12 cellular contexts compared by ENCODE assay signal in the genomic region with DNA sequence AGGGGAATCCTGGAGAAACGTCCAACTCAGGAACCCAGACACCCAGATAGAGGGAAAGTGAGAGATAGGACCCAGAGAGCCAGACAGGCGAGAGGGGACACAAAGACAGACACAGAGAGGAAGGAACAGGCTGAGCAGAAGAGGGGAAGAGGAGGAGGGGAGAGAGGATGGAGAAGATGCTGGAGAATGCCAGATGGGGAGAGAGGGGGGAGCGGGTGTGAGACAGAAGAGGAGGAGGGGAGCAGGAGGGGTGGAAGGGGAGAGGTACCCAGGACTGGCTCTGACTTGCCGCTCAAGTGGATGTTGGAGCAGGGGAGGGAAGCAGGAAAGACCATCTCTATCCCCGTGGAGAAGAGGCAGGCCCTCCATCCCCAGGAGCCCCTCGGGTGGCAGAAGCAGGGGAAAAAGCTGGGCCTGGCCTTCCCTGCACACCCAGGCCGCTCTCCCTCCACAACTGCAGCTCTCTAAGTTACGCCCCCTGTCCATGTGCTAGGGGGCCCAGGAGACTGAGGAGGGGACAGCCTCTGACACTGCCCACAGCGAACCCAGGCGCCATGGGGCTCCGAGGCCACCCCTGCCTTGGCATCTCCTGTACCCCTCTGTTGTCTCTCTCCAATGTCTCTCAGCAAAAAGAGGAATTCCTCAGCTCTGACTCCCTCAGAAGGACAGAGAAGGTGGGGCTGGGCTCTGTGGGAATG. TPM values are rescaled to one million over a fixed set of nuclear protein-coding genes. Genes with fewer than 3 reads are reported as not detected.
A peak's percentile ranks its signal among the peaks of the same experiment; 100 is the strongest.
DNase-seq lines count a peak whose midpoint lies in the region; ATAC-seq and TF ChIP-seq lines count a peak whose summit lies in the region.
"Had no signal": no experiment of that assay in that cellular context is flagged by ENCODE, and none has a peak within 500 bp of the region (broad histone marks: within the 10 kb centered on the region; RNA-seq: fewer than 3 reads in every experiment).

No MANE protein-coding gene starts in this region.

- H3K4me3 ChIP-seq in CD4-positive, CD25-positive, alpha-beta regulatory T cell (ENCODE audit: low read depth, low read length), result no peak overlapping the region
- H3K4me3 ChIP-seq in osteoblast (ENCODE audit: insufficient read depth, low read length), result no peak overlapping the region
- no peak overlapping the region for H3K4me3 ChIP-seq in thyroid gland (replicated peaks in 1 of 3)

- H3K27ac Mint-ChIP-seq in CD4-positive, CD25-positive, alpha-beta regulatory T cell, result peak overlapping the region in 1 of 3 donors; percentile 84
- peak overlapping the region; percentile 95 to 99 (median 99) for H3K27ac Mint-ChIP-seq in IgD-negative memory B cell

- peaks cover 0 to 2% (median 0%) of the 10 kb centered on the region in 7 donors for H3K9me3 Mint-ChIP-seq in CD4-positive, CD25-positive, alpha-beta regulatory T cell
- no peaks in the 10 kb centered on the region for H3K9me3 Mint-ChIP-seq in IgD-negative memory B cell

- peaks cover 40% of the 10 kb centered on the region for H3K36me3 ChIP-seq in CD4-positive, CD25-positive, alpha-beta regulatory T cell (ENCODE audit: control insufficient read depth, insufficient read depth, low read length)
- H3K36me3 ChIP-seq in osteoblast (ENCODE audit: insufficient read depth, low read length), result peaks cover 47% of the 10 kb centered on the region
- H3K36me3 ChIP-seq in thyroid gland, result peaks cover 28 to 30% of the 10 kb centered on the region in 2 donors

- H3K27me3 Mint-ChIP-seq in CD4-positive, CD25-positive, alpha-beta regulatory T cell, result no peaks in the 10 kb centered on the region
- H3K27me3 Mint-ChIP-seq in IgD-negative memory B cell, result no peaks in the 10 kb centered on the region

- TF ChIP-seq CTCF in osteoblast (IDR thresholded peaks at IDR 0.05; ENCODE audit: extremely low read depth, low read depth, low read length) (no peak), thyroid gland (IDR thresholded peaks at IDR 0.05) (no peak)

- no peak for TF ChIP-seq POLR2A in thyroid gland (IDR thresholded peaks at IDR 0.05)

- no peak for ATAC-seq in CD4-positive, CD25-positive, alpha-beta regulatory T cell (ENCODE audit: low read depth in 2 of 2)
- ATAC-seq in GM21825 (IDR thresholded peaks at IDR 0.05; ENCODE audit: unreplicated experiment), result no peak

- no peaks in the 10 kb centered on the region for H3K27me3 ChIP-seq in CD4-positive, CD25-positive, alpha-beta regulatory T cell (ENCODE audit: control insufficient read depth, insufficient read depth, low read length)
- H3K27me3 ChIP-seq in osteoblast (ENCODE audit: insufficient read depth, low read length) (no peaks in the 10 kb centered on the region), thyroid gland (no peaks in the 10 kb centered on the region)

- intact Hi-C loops in thyroid gland (cut with DNase I), result loop anchor here (5.0 kb wide), 1 partner anchor 33 kb away; no protein-coding TSS in a partner anchor

- peaks cover 0 to 80% (median 37%) of the 10 kb centered on the region in 4 donors for H3K4me1 Mint-ChIP-seq in CD4-positive, CD25-positive, alpha-beta regulatory T cell
- H3K4me1 Mint-ChIP-seq in IgD-negative memory B cell, result peaks cover 36 to 50% (median 49%) of the 10 kb centered on the region in 3 donors

- no peak overlapping the region for H2AFZ ChIP-seq in osteoblast (ENCODE audit: low read length)

- DNase-seq in CD4-positive, CD25-positive, alpha-beta regulatory T cell, result no peak
- DNase-seq in caudate nucleus (lab: John Stamatoyannopoulos, UW) (peak in 1 of 61 donors; percentile 46), osteoblast (ENCODE audit: insufficient read length, low spot score, missing footprints) (peak; percentile 65), thyroid gland (no peak), DMS79 (lab: John Stamatoyannopoulos, UW) (no peak), NCI-H2227 (lab: John Stamatoyannopoulos, UW; ENCODE audit: unreplicated experiment) (no peak)
- DNase-seq: kidney glomerular epithelial cell, NCI-H2081 had no signal

- peaks cover 76% of the 10 kb centered on the region for H4K20me1 ChIP-seq in osteoblast (ENCODE audit: insufficient read depth, low read length)

- peak overlapping the region; percentile 70 to 94 (median 92) for H3K4me3 Mint-ChIP-seq in CD4-positive, CD25-positive, alpha-beta regulatory T cell
- H3K4me3 Mint-ChIP-seq in IgD-negative memory B cell, result peak overlapping the region; percentile 91 to 100 (median 98)

- H3K36me3 Mint-ChIP-seq in CD4-positive, CD25-positive, alpha-beta regulatory T cell, result peaks cover 32% of the 10 kb centered on the region
- peaks cover 18% of the 10 kb centered on the region for H3K36me3 Mint-ChIP-seq in IgD-negative memory B cell

- H3K4me1 ChIP-seq in CD4-positive, CD25-positive, alpha-beta regulatory T cell (ENCODE audit: control insufficient read depth, insufficient read depth, low read length, poor library complexity, severe bottlenecking), result peaks cover 74% of the 10 kb centered on the region
- peaks cover 25% of the 10 kb centered on the region for H3K4me1 ChIP-seq in osteoblast (ENCODE audit: insufficient read depth, low read length)
- H3K4me1 ChIP-seq in thyroid gland, result peaks cover 29 to 32% of the 10 kb centered on the region in 2 donors

- H3K9me3 ChIP-seq in CD4-positive, CD25-positive, alpha-beta regulatory T cell (ENCODE audit: control insufficient read depth in 2 of 2, low read length in 2 of 2), result no peaks in the 10 kb centered on the region
- H3K9me3 ChIP-seq in osteoblast (ENCODE audit: low read depth, low read length), result no peaks in the 10 kb centered on the region
- no peaks in the 10 kb centered on the region for H3K9me3 ChIP-seq in thyroid gland

- no peak overlapping the region for H3K27ac ChIP-seq in CD4-positive, CD25-positive, alpha-beta regulatory T cell (ENCODE audit: insufficient read depth, low read length, poor library complexity, severe bottlenecking)
- H3K27ac ChIP-seq in caudate nucleus (ENCODE audit: low read depth, low read length) (peak overlapping the region; percentile 26), osteoblast (ENCODE audit: low read depth, low read length) (no peak overlapping the region), thyroid gland (no peak overlapping the region)
- H3K27ac ChIP-seq: epithelial cell of prostate, SK-N-MC had no signal

- peaks cover 92% of the 10 kb centered on the region for H3K79me2 ChIP-seq in osteoblast (ENCODE audit: insufficient read depth, low read length)

- peak overlapping the region; percentile 95 for H3K4me2 ChIP-seq in osteoblast (ENCODE audit: insufficient read depth, low read length)

- WGBS in thyroid gland, 2 donors, result 68 to 80% methylated on average over 11 of the region's 11 CpGs

RNA-seq across cellular contexts. Expression of gene PPP1R9B, which starts 4.8 kb away (rescaled TPM):
- total RNA-seq in CD4-positive, CD25-positive, alpha-beta regulatory T cell, result 85.4 TPM
- under 1 TPM; 0.41 to 0.55 (median 0.44) TPM for polyA plus RNA-seq in CD4-positive, CD25-positive, alpha-beta regulatory T cell
- polyA plus RNA-seq in IgD-negative memory B cell, result 4.2 TPM
- 44.2 and 48.9 TPM in 2 replicates for total RNA-seq in osteoblast
- 10 to 100 TPM; 28.6 to 37.2 (median 31.9) TPM for total RNA-seq in thyroid gland

RNA-seq across cellular contexts. Expression of gene SAMD14, which starts 15.7 kb away (rescaled TPM):
- total RNA-seq in CD4-positive, CD25-positive, alpha-beta regulatory T cell, result 0.96 TPM
- under 1 TPM in 1 of 4 donors, not detected in 3; 0.09 TPM for polyA plus RNA-seq in CD4-positive, CD25-positive, alpha-beta regulatory T cell
- polyA plus RNA-seq in IgD-negative memory B cell, result 0.15 TPM
- total RNA-seq in osteoblast, result 2.5 and 2.7 TPM in 2 replicates
- under 1 TPM; 0.24 to 0.81 (median 0.58) TPM for total RNA-seq in thyroid gland

RNA-seq across cellular contexts. Expression of gene SGCA, which starts 20.1 kb away (rescaled TPM):
- total RNA-seq in CD4-positive, CD25-positive, alpha-beta regulatory T cell, result not detected
- not detected for polyA plus RNA-seq in CD4-positive, CD25-positive, alpha-beta regulatory T cell
- polyA plus RNA-seq in IgD-negative memory B cell, result 2.9 TPM
- total RNA-seq in osteoblast (0.29 TPM in 1 of 2 replicates, not detected in the other), thyroid gland (1 to 10 TPM in 1 of 4 donors, not detected in 3; 2.0 TPM)

RNA-seq across cellular contexts. Expression of gene PDK2, which starts 50.5 kb away (rescaled TPM):
- total RNA-seq in CD4-positive, CD25-positive, alpha-beta regulatory T cell, result 25.2 TPM
- 10 to 100 TPM; 42.1 to 65.2 (median 54.0) TPM for polyA plus RNA-seq in CD4-positive, CD25-positive, alpha-beta regulatory T cell
- polyA plus RNA-seq in IgD-negative memory B cell, result 38.8 TPM
- total RNA-seq in osteoblast, result 43.4 and 54.8 TPM in 2 replicates
- total RNA-seq in thyroid gland, result 10 to 100 TPM; 42.5 to 79.3 (median 64.5) TPM

RNA-seq across cellular contexts. Expression of gene COL1A1, which starts 55.8 kb away (rescaled TPM):
- total RNA-seq in CD4-positive, CD25-positive, alpha-beta regulatory T cell, result 26.2 TPM
- polyA plus RNA-seq in CD4-positive, CD25-positive, alpha-beta regulatory T cell, result not detected
- polyA plus RNA-seq in IgD-negative memory B cell, result 0.74 TPM
- total RNA-seq in osteoblast (6,718 and 8,987 TPM in 2 replicates), thyroid gland (10 to 100 TPM; 12.2 to 57.3 (median 18.5) TPM)
